Comparison of ENCODE assay signal across 8 cellular contexts in the genomic region with DNA sequence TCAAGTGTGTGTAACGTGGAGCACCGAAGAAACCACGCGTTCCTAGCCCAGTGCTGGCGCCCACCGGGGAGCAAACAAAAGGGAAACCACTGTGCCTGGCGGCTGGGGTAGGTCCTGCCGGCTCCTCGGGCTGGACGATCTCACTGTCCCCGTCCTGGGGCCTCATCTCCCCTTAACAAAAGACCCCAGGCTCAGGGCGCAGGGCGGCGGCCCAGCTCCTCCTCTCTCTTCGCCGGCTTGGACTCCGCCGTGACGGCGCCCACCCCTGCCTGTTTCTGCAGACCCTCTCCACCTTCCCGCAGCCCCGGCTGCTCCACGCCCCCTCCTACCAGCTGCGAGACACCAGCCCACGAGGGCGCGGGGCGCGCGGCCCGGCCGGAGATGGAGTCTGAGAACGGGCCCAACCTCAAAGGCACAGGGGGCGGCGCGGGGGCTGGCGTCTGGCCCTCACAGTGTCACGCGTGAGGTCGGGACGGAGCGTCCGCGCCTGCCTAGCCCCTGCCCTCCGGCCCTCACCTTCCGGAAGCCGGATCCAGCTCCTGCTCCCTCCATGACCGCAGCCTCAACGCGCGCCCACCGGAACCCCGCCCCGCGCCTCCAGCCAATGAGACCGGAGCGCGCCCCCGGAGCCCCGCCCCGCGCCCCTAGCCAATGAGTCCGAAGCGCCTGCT. TPM values are rescaled to one million over a fixed set of nuclear protein-coding genes. Genes with fewer than 3 reads are reported as not detected.
DNase-seq lines count a peak whose midpoint lies in the region; TF ChIP-seq lines count a peak whose summit lies in the region.

TSS of gene CENPX (minus strand) at position 569 of the 671 bp plus-strand sequence. CDS start at position 552, 17 bp downstream.

- H3K4me3 Mint-ChIP-seq in IgD-negative memory B cell: peak within 1 kb of the TSS; percentile 84 to 94 (median 90)

- no peaks in the 10 kb centered on the region for H3K9me3 ChIP-seq in tibial artery

- TF ChIP-seq CTCF in GM12875 (IDR thresholded peaks at IDR 0.05; ENCODE audit: borderline replicate concordance, insufficient read depth, low read depth, low read length): no peak
- TF ChIP-seq CTCF in brain microvascular endothelial cell (IDR thresholded peaks at IDR 0.05; ENCODE audit: low read depth, low read length, missing control alignments): no peak
- no peak for TF ChIP-seq CTCF in lower leg skin (IDR thresholded peaks at IDR 0.05)
- no peak for TF ChIP-seq CTCF in tibial artery (IDR thresholded peaks at IDR 0.05)

- H3K27me3 ChIP-seq in brain microvascular endothelial cell (replicated peaks) (no peaks in the 10 kb centered on the region), tibial artery (peaks cover 0 to 5% of the 10 kb centered on the region in 2 donors)

- no peaks in the 10 kb centered on the region for H3K9me3 Mint-ChIP-seq in IgD-negative memory B cell

- in situ Hi-C loops in brain microvascular endothelial cell (cut with HindIII; ENCODE audit: low pct_ligation_motif_present, low sequenced_read_pairs): no loop called here

- peak within 1 kb of the TSS; percentile 84 for H3K4me3 ChIP-seq in GM12875 (ENCODE audit: low read depth, low read length)
- H3K4me3 ChIP-seq in brain microvascular endothelial cell (ENCODE audit: low read depth, low read length): peak within 1 kb of the TSS; percentile 77
- H3K4me3 ChIP-seq in lower leg skin (ENCODE audit: low read depth, poor library complexity, severe bottlenecking): peak within 1 kb of the TSS; percentile 89
- H3K4me3 ChIP-seq in tibial artery: peak within 1 kb of the TSS; percentile 65 to 91

- peaks cover 1% of the 10 kb centered on the region for H3K36me3 Mint-ChIP-seq in IgD-negative memory B cell

- TF ChIP-seq POLR2A in lower leg skin (IDR thresholded peaks at IDR 0.05): no peak

- H3K36me3 ChIP-seq in brain microvascular endothelial cell (replicated peaks): no peaks in the 10 kb centered on the region
- H3K36me3 ChIP-seq in tibial artery: peaks cover 0 to 18% (median 11%) of the 10 kb centered on the region in 3 donors

- H3K4me1 ChIP-seq in tibial artery: peaks cover 0 to 33% (median 25%) of the 10 kb centered on the region in 4 donors

- H3K27ac ChIP-seq in brain microvascular endothelial cell (no peak within 1 kb of the TSS), tibial artery (peak within 1 kb of the TSS; percentile 61 to 72)

- 0 to 3% methylated on average over 20 to 26 of the region's 64 CpGs for whole genome bisulfite sequencing in lower leg skin, 2 donors

- H3K27ac Mint-ChIP-seq in IgD-negative memory B cell: peak within 1 kb of the TSS; percentile 64 to 86 (median 79)

- DNase-seq in brain microvascular endothelial cell (no peak), lower leg skin (ENCODE audit: low spot score in 2 of 2) (no peak), tibial artery (no peak), inferior parietal cortex (ENCODE audit: extremely low spot score) (no peak), GM19240 (ENCODE audit: insufficient read length, low spot score) (no peak), AG20443 (ENCODE audit: low spot score) (no peak)

- no peaks in the 10 kb centered on the region for H3K27me3 Mint-ChIP-seq in IgD-negative memory B cell

- intact Hi-C loops in lower leg skin (cut with DNase I; ENCODE audit: low total_unique reads) (no loop called here), tibial artery (cut with DNase I; ENCODE audit: low total_unique reads) (no loop called here)

- peaks cover 7 to 10% (median 9%) of the 10 kb centered on the region in 3 donors for H3K4me1 Mint-ChIP-seq in IgD-negative memory B cell

RNA-seq across cellular contexts. Expression of gene CENPX, which starts in this region (rescaled TPM):
- 47.7 TPM for polyA plus RNA-seq in IgD-negative memory B cell
- 10 to 100 TPM; 64.8 to 79.7 (median 71.2) TPM for total RNA-seq in lower leg skin
